Comparison of ENCODE assay signal across 28 cellular contexts in the genomic region with DNA sequence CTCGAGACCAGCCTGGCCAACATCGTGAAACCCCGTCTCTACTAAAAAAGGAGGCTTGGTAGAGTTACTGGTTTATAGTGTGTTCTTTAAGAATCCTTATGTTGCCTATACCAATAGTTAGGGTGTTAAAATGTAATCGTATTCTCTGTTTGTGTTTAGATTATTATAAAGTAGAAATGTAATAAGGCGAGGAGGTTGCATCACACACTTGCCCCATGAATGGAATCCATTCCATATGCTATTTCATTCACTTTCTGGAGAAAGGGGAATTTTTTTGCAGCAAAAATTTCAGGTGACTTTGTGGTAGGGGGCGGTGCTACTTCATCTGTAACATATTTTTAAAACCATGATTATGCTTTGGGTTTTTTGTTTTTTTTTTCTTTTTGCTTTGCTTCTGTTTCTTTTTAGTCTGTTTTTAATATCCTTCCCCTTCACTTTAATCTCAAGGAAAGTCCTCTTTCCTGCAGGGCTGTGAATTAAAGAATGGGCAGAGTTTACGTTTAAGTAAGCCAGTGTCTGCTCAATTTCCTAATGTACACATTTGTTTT. TPM values are rescaled to one million over a fixed set of nuclear protein-coding genes. Genes with fewer than 3 reads are reported as not detected.
DNase-seq lines count a peak whose midpoint lies in the region; ATAC-seq, FAIRE-seq and TF ChIP-seq lines count a peak whose summit lies in the region.
"Had no signal": no experiment of that assay in that cellular context is flagged by ENCODE, and none has a peak within 500 bp of the region (broad histone marks: within the 10 kb centered on the region; RNA-seq: fewer than 3 reads in every experiment).

No MANE protein-coding gene starts in this region.

- no peaks in the 10 kb centered on the region for H3K4me1 ChIP-seq in HEK293 (ENCODE audit: control insufficient read depth, insufficient read depth, low read length)
- H3K4me1 ChIP-seq in PC-9 (replicated peaks; ENCODE audit: insufficient read depth), result peaks cover 57% of the 10 kb centered on the region
- H3K4me1 ChIP-seq in astrocyte (ENCODE audit: insufficient read depth, low read length), result no peaks in the 10 kb centered on the region
- H3K4me1 ChIP-seq: BE2C had no signal

- peaks cover 12% of the 10 kb centered on the region for H3K27me3 Mint-ChIP-seq in astrocyte (ENCODE audit: low read depth, unreplicated experiment)
- H3K27me3 Mint-ChIP-seq: CD4-positive, alpha-beta T cell had no signal

- H3K9me3 ChIP-seq in HEK293 (ENCODE audit: control insufficient read depth, insufficient read depth, low read depth, low read length) (no peaks in the 10 kb centered on the region), PC-9 (ENCODE audit: insufficient read depth, low read depth) (peaks cover 5% of the 10 kb centered on the region; the same call in 1 of the 2 replicates), astrocyte (ENCODE audit: insufficient read depth, low read depth, low read length) (no peaks in the 10 kb centered on the region)
- H3K9me3 ChIP-seq: A549; BE2C; BLaER1 treated with 17β-estradiol and CSF1 and Interleukin-3, amounts not matched to agents 10 nM and 100 nM had no signal

- CTCF ChIA-PET in HEK293 (lab: Yijun Ruan, JAX), result no interaction called here
- CTCF ChIA-PET in PC-9 (lab: Charles Lee), result no interaction called here

- no TSS peak for BruUV-seq in PC-9 (replicated peaks; lab: Mats Ljungman, UMichigan)

- no peak for TF ChIP-seq CTCF in HEK293 (tag by site-specific recombination; IDR thresholded peaks at IDR 0.05)
- TF ChIP-seq CTCF in PC-9 (conservative IDR thresholded peaks at IDR 0.05), result no peak
- no peak for TF ChIP-seq CTCF in astrocyte (IDR thresholded peaks at IDR 0.05; ENCODE audit: insufficient read depth, low read depth, low read length)

- intact Hi-C loops in PC-9 (cut with micrococcal nuclease; ENCODE audit: unreplicated experiment), result no loop called here

- peak overlapping the region; percentile 27 for H3K27ac Mint-ChIP-seq in astrocyte (ENCODE audit: unreplicated experiment)
- H3K27ac Mint-ChIP-seq: CD4-positive, alpha-beta T cell; HFFc6 had no signal

- ATAC-seq in GM18873 (IDR thresholded peaks at IDR 0.05; ENCODE audit: low FRiP score, unreplicated experiment) (no peak), HG02884 (IDR thresholded peaks at IDR 0.05; ENCODE audit: unreplicated experiment) (no peak)
- ATAC-seq: A549, GM12878 had no signal

- no peaks in the 10 kb centered on the region for H3K36me3 ChIP-seq in HEK293 (ENCODE audit: control insufficient read depth in 2 of 2, insufficient read depth in 1 of 2, low read length in 2 of 2)
- no peaks in the 10 kb centered on the region for H3K36me3 ChIP-seq in PC-9 (ENCODE audit: low read depth)
- no peaks in the 10 kb centered on the region for H3K36me3 ChIP-seq in astrocyte (ENCODE audit: insufficient read depth, low read length)
- H3K36me3 ChIP-seq: BE2C; BLaER1 treated with 17β-estradiol and CSF1 and Interleukin-3, amounts not matched to agents 10 nM and 100 nM had no signal

- no peak overlapping the region for H3K4me3 Mint-ChIP-seq in astrocyte (ENCODE audit: unreplicated experiment)
- H3K4me3 Mint-ChIP-seq: CD14-positive monocyte; CD4-positive, alpha-beta T cell; CD8-positive, alpha-beta memory T cell; HFFc6 had no signal

- H3K4me1 Mint-ChIP-seq in astrocyte (ENCODE audit: low read depth, unreplicated experiment), result no peaks in the 10 kb centered on the region

- H3K4me2 ChIP-seq in PC-9 (no peak overlapping the region), astrocyte (ENCODE audit: low read length) (no peak overlapping the region)
- H3K4me2 ChIP-seq: A549; BLaER1 treated with 17β-estradiol and CSF1 and Interleukin-3, amounts not matched to agents 10 nM and 100 nM had no signal

- POLR2A ChIA-PET in HEK293 (lab: Yijun Ruan, JAX), result no interaction called here
- POLR2A ChIA-PET in PC-9 (lab: Charles Lee; ENCODE audit: unreplicated experiment), result no interaction called here

- no peak overlapping the region for H3K9ac ChIP-seq in astrocyte (ENCODE audit: low read length)
- H3K9ac ChIP-seq: BLaER1 treated with 17β-estradiol and CSF1 and Interleukin-3, amounts not matched to agents 10 nM and 100 nM; GM23248 had no signal

- peaks cover 32% of the 10 kb centered on the region; the same call in 1 of the 2 replicates for H3F3A ChIP-seq in PC-9 (ENCODE audit: insufficient read depth, low read depth)

- no peak for DNase-seq in PC-9
- DNase-seq in astrocyte (ENCODE audit: low read depth), result no peak
- peak; percentile 16 for DNase-seq in islet precursor cell
- no peak for DNase-seq in erythroblast (lab: John Stamatoyannopoulos, UW)
- no peak for DNase-seq in activated naive CD4-positive, alpha-beta T cell treated with Interleukin-2 at 50 U/mL for 16 hours
- DNase-seq: 8988T; ACHN; AML-193; BE2C; CD4-positive, alpha-beta T cell; CD8-positive, alpha-beta memory T cell; DMS 273 treated with DMSO at 0.1 percent for 48 hours; DMS79; EL; GDM1; GM23248; H7; HCEC 1CT; HFFc6 had no signal

- H3K4me3 ChIP-seq in HEK293 (ENCODE audit: low read depth, low read length), result no peak overlapping the region
- no peak overlapping the region for H3K4me3 ChIP-seq in PC-9
- no peak overlapping the region for H3K4me3 ChIP-seq in astrocyte (ENCODE audit: insufficient read depth, low read depth, low read length)
- H3K4me3 ChIP-seq: A549; BLaER1 treated with 17β-estradiol and CSF1 and Interleukin-3, amounts not matched to agents 10 nM and 100 nM; GM12878; GM23248 had no signal

- H2AFZ ChIP-seq in PC-9, result no peak overlapping the region
- no peak overlapping the region for H2AFZ ChIP-seq in astrocyte (ENCODE audit: low read depth, low read length)
- H2AFZ ChIP-seq: GM23248 had no signal

- TF ChIP-seq POLR2A in erythroblast (IDR thresholded peaks at IDR 0.05; ENCODE audit: low read length), result no peak

- H3K9me3 Mint-ChIP-seq in astrocyte (ENCODE audit: unreplicated experiment), result peaks cover 2% of the 10 kb centered on the region
- H3K9me3 Mint-ChIP-seq: CD4-positive, alpha-beta T cell; HFFc6 had no signal

- FAIRE-seq in astrocyte (lab: Jason Lieb, UNC), result no peak
- FAIRE-seq: A549, D721Med, GM12878, H1 had no signal

- no peaks in the 10 kb centered on the region for H3K36me3 Mint-ChIP-seq in astrocyte (ENCODE audit: low read depth, unreplicated experiment)
- H3K36me3 Mint-ChIP-seq: CD14-positive monocyte; CD8-positive, alpha-beta memory T cell had no signal

- no peaks in the 10 kb centered on the region for H3K79me2 ChIP-seq in PC-9 (ENCODE audit: low read depth)
- no peaks in the 10 kb centered on the region for H3K79me2 ChIP-seq in astrocyte (ENCODE audit: insufficient read depth, low read length)

- H4K20me1 ChIP-seq in PC-9 (ENCODE audit: insufficient read depth) (no peaks in the 10 kb centered on the region), astrocyte (ENCODE audit: insufficient read depth, low read length) (no peaks in the 10 kb centered on the region)
- H4K20me1 ChIP-seq: BLaER1 treated with 17β-estradiol and CSF1 and Interleukin-3, amounts not matched to agents 10 nM and 100 nM had no signal

- no peaks in the 10 kb centered on the region for H3K9me2 ChIP-seq in PC-9 (ENCODE audit: insufficient read depth)

- H3K27me3 ChIP-seq in PC-9 (ENCODE audit: insufficient read depth, low read depth) (no peaks in the 10 kb centered on the region), astrocyte (ENCODE audit: insufficient read depth, low read length) (no peaks in the 10 kb centered on the region)
- H3K27me3 ChIP-seq: BLaER1 treated with 17β-estradiol and CSF1 and Interleukin-3, amounts not matched to agents 10 nM and 100 nM had no signal

- H3K27ac ChIP-seq in HEK293 (ENCODE audit: extremely low read depth, low read depth, low read length) (no peak overlapping the region), PC-9 (peak overlapping the region; percentile 34; the same call in 1 of the 2 replicates), astrocyte (ENCODE audit: low read depth, low read length) (no peak overlapping the region)
- H3K27ac ChIP-seq: BLaER1 treated with 17β-estradiol and CSF1 and Interleukin-3, amounts not matched to agents 10 nM and 100 nM; GM23248 had no signal

TF ChIP-seq in HEK293, 187 proteins besides CTCF, POLR2A, EP300 and RAD21:
- no peak for TF ChIP-seq ZNF112 (tag by site-specific recombination; IDR thresholded peaks at IDR 0.05)
- 0 out of 2 replicates have a peak, but pooled peaks have one; percentile 28 for TF ChIP-seq PRDM1 (tag by site-specific recombination; IDR thresholded peaks at IDR 0.05)
- TF ChIP-seq, protein P1, sequence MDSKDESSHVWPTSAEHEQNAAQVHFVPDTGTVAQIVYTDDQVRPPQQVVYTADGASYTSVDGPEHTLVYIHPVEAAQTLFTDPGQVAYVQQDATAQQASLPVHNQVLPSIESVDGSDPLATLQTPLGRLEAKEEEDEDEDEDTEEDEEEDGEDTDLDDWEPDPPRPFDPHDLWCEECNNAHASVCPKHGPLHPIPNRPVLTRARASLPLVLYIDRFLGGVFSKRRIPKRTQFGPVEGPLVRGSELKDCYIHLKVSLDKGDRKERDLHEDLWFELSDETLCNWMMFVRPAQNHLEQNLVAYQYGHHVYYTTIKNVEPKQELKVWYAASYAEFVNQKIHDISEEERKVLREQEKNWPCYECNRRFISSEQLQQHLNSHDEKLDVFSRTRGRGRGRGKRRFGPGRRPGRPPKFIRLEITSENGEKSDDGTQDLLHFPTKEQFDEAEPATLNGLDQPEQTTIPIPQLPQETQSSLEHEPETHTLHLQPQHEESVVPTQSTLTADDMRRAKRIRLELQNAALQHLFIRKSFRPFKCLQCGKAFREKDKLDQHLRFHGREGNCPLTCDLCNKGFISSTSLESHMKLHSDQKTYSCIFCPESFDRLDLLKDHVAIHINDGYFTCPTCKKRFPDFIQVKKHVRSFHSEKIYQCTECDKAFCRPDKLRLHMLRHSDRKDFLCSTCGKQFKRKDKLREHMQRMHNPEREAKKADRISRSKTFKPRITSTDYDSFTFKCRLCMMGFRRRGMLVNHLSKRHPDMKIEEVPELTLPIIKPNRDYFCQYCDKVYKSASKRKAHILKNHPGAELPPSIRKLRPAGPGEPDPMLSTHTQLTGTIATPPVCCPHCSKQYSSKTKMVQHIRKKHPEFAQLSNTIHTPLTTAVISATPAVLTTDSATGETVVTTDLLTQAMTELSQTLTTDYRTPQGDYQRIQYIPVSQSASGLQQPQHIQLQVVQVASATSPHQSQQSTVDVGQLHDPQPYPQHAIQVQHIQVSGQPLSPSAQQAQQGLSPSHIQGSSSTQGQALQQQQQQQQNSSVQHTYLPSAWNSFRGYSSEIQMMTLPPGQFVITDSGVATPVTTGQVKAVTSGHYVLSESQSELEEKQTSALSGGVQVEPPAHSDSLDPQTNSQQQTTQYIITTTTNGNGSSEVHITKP (tag by site-specific recombination; IDR thresholded peaks at IDR 0.05), result peak; percentile 94
- no peak for TF ChIP-seq EGR2 (tag by site-specific recombination; IDR thresholded peaks at IDR 0.05; ENCODE audit: low read depth)
- no peak for TF ChIP-seq ZNF133 (tag by site-specific recombination; IDR thresholded peaks at IDR 0.05)
- TF ChIP-seq ZNF416 (tag by site-specific recombination; IDR thresholded peaks at IDR 0.05), result no peak
- no peak for TF ChIP-seq BCL11B (tag by site-specific recombination; IDR thresholded peaks at IDR 0.05; ENCODE audit: low read depth)
- TF ChIP-seq ZNF785 (tag by site-specific recombination; IDR thresholded peaks at IDR 0.05), result no peak
TF ChIP-seq in HEK293: peak in this region for 2.

RNA-seq across cellular contexts. Expression of gene MUC4, which starts 33.0 kb away (rescaled TPM):
- total RNA-seq in PC-9 (2021) (63.7 and 84.4 TPM in 2 replicates), astrocyte (0.02 and 0.05 TPM in 2 replicates)
- total RNA-seq: CD4-positive, alpha-beta T cell; GM23248; HFFc6 had no signal

Comparison
In these comparisons a context has a peak if more than half of its experiments do, and no peak if none do; other contexts are left out.
1. RNA of gene MUC4, which starts 33.0 kb away (total RNA-seq): 63.7 to 84.4 TPM in PC-9; 0.02 to 0.05 TPM in astrocyte; every median in the first group is over 10 times any median in the second.